In the genomic region with DNA sequence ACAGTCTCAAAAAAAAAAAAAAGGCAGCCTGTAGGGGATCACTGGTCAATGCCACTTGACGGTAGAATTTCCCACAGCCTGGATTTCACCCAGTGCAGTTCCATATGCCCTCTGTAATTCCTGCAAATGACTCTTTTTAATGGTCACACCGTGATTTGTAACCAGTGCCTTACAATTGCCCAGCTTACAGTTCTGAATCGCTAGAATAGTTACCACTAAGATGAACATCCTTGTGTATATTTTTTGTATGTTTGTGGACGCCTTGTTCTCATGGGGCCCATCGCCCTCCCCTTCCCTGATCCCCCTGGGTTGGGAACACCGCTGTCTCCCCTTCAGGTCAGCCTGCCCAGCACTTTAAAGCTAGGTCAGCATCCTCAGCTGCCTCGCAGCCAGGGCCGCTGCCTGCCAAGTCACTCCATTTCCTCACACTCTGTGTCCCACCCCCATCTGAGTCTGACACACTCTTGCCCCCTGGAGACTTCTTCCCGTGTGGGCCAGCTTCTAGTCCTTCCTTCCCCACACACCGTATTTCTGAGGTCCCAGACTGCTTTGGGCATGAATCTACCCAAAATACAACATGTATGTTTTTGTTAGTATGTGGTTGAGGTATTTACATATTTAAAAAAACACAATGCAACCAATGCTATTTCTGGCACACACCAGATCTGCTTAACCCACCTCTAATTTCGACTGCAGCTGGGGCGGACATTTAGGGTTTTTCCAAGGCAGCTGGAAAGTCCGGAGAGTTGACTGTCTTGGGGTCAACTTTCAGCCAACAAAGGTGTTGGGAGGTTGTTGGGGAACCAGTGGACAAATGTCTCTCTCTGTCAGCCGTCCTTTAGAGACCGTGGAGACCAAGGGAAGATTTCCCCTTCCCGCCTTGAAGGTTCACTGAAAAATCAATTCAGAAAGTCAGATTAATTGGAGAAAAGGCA, we compare ENCODE assay signal across 11 cellular contexts.
DNase-seq lines count a peak whose midpoint lies in the region; ATAC-seq and TF ChIP-seq lines count a peak whose summit lies in the region.
"Had no signal": no experiment of that assay in that cellular context is flagged by ENCODE, and none has a peak within 500 bp of the region (broad histone marks: within the 10 kb centered on the region; RNA-seq: fewer than 3 reads in every experiment).

No MANE protein-coding gene starts in this region.

- H3K4me3 Mint-ChIP-seq in activated CD8-positive, alpha-beta memory T cell treated with anti-CD3 and anti-CD28 coated beads, Interleukin-2, amount 10 ng/mL, durations not matched to agents 7 days and 5 days: no peak overlapping the region
- H3K4me3 Mint-ChIP-seq: activated CD8-positive, alpha-beta T cell treated with anti-CD3 and anti-CD28 coated beads, Interleukin-2, amount 10 ng/mL, durations not matched to agents 7 days and 5 days had no signal

- H3K4me3 ChIP-seq in GM12875 (ENCODE audit: low read depth, low read length): peak overlapping the region; percentile 26
- no peak overlapping the region for H3K4me3 ChIP-seq in cardiac fibroblast (replicated peaks in 1 of 2; ENCODE audit: low read depth in 2 of 2, low read length in 2 of 2)
- H3K4me3 ChIP-seq in coronary artery: no peak overlapping the region

- H3K4me1 Mint-ChIP-seq in activated CD8-positive, alpha-beta memory T cell treated with anti-CD3 and anti-CD28 coated beads, Interleukin-2, amount 10 ng/mL, durations not matched to agents 7 days and 5 days: no peaks in the 10 kb centered on the region

- H3K27ac ChIP-seq in coronary artery: no peak overlapping the region

- H3K27me3 Mint-ChIP-seq in activated CD8-positive, alpha-beta memory T cell treated with anti-CD3 and anti-CD28 coated beads, Interleukin-2, amount 10 ng/mL, durations not matched to agents 7 days and 5 days: peaks cover 5% of the 10 kb centered on the region

- H3K9me3 Mint-ChIP-seq in activated CD8-positive, alpha-beta memory T cell treated with anti-CD3 and anti-CD28 coated beads, Interleukin-2, amount 10 ng/mL, durations not matched to agents 7 days and 5 days (ENCODE audit: low read depth): no peaks in the 10 kb centered on the region

- H3K27ac Mint-ChIP-seq in activated CD8-positive, alpha-beta memory T cell treated with anti-CD3 and anti-CD28 coated beads, Interleukin-2, amount 10 ng/mL, durations not matched to agents 7 days and 5 days: no peak overlapping the region
- H3K27ac Mint-ChIP-seq: activated CD8-positive, alpha-beta T cell treated with anti-CD3 and anti-CD28 coated beads, Interleukin-2, amount 10 ng/mL, durations not matched to agents 7 days and 5 days had no signal

- TF ChIP-seq CTCF in GM12875 (IDR thresholded peaks at IDR 0.05; ENCODE audit: borderline replicate concordance, insufficient read depth, low read depth, low read length) (no peak), cardiac fibroblast (IDR thresholded peaks at IDR 0.05; ENCODE audit: low read depth, low read length) (no peak), coronary artery (IDR thresholded peaks at IDR 0.05) (no peak)

- CTCF ChIA-PET in activated CD8-positive, alpha-beta memory T cell treated with anti-CD3 and anti-CD28 coated beads, Interleukin-2, amount 10 ng/mL, durations not matched to agents 7 days and 5 days (lab: Charles Lee): interaction anchor here (0.8 kb wide), 1 partner anchor 9 kb away, joined by 3 read pairs; no protein-coding TSS in a partner anchor

- DNase-seq in cardiac fibroblast (ENCODE audit: low read depth in 2 of 2) (peak; percentile 56 to 64), coronary artery (ENCODE audit: low spot score) (no peak), NCI-H748 treated with DMSO at 0.1 percent for 48 hours (lab: John Stamatoyannopoulos, UW) (no peak)
- no peak for DNase-seq in activated CD4-positive, alpha-beta T cell treated with anti-CD3 and anti-CD28 coated beads for 4 hours
- no peak for DNase-seq in activated CD8-positive, alpha-beta memory T cell treated with anti-CD3 and anti-CD28 coated beads, Interleukin-2, amount 10 ng/mL, durations not matched to agents 7 days and 5 days
- DNase-seq: activated CD8-positive, alpha-beta T cell treated with anti-CD3 and anti-CD28 coated beads, Interleukin-2, amount 10 ng/mL, durations not matched to agents 7 days and 5 days; Calu3; NCI-H774 had no signal

- ATAC-seq in GM19467 (IDR thresholded peaks at IDR 0.05; ENCODE audit: unreplicated experiment) (peak; percentile 61), HG03066 (IDR thresholded peaks at IDR 0.05; ENCODE audit: low read depth, unreplicated experiment) (peak; percentile 81)
- no peak for ATAC-seq in activated CD8-positive, alpha-beta memory T cell treated with anti-CD3 and anti-CD28 coated beads, Interleukin-2, amount 10 ng/mL, durations not matched to agents 7 days and 5 days
- ATAC-seq: activated CD8-positive, alpha-beta T cell treated with anti-CD3 and anti-CD28 coated beads, Interleukin-2, amount 10 ng/mL, durations not matched to agents 7 days and 5 days had no signal

- no peaks in the 10 kb centered on the region for H3K36me3 Mint-ChIP-seq in activated CD8-positive, alpha-beta memory T cell treated with anti-CD3 and anti-CD28 coated beads, Interleukin-2, amount 10 ng/mL, durations not matched to agents 7 days and 5 days

Comparison
In these comparisons a context has a peak if more than half of its experiments do, and no peak if none do; other contexts are left out.
1. DNase-seq: peak in cardiac fibroblast (2 of 2); none in coronary artery (single experiment), activated CD4-positive, alpha-beta T cell treated with anti-CD3 and anti-CD28 coated beads for 4 hours (0 of 2), NCI-H748 treated with DMSO at 0.1 percent for 48 hours (single experiment) and activated CD8-positive, alpha-beta memory T cell treated with anti-CD3 and anti-CD28 coated beads, Interleukin-2, amount 10 ng/mL, durations not matched to agents 7 days and 5 days (single experiment).